Comparison of ENCODE assay signal across 24 cellular contexts in genomic region chr7:48643420-48644013, GRCh38.
DNase-seq lines count a peak whose midpoint lies in the region; TF ChIP-seq lines count a peak whose summit lies in the region.
"Had no signal": no experiment of that assay in that cellular context is flagged by ENCODE, and none has a peak within 500 bp of the region (broad histone marks: within the 10 kb centered on the region; RNA-seq: fewer than 3 reads in every experiment).

No MANE protein-coding gene starts in this region.

- no TSS peak for BruUV-seq in Caco-2 (replicated peaks; lab: Mats Ljungman, UMichigan)

- H3K4me3 Mint-ChIP-seq in Caco-2 (ENCODE audit: unreplicated experiment): no peak overlapping the region
- H3K4me3 Mint-ChIP-seq: activated naive CD8-positive, alpha-beta T cell treated with anti-CD3 and anti-CD28 coated beads, Interleukin-2, amount 50 U/mL, for 24 hours; effector memory CD8-positive, alpha-beta T cell; memory B cell; naive thymus-derived CD4-positive, alpha-beta T cell; T-helper 2 cell treated with Interferon-gamma antibody and Interleukin-4, amounts not matched to agents 5 μg/mL and 100 μg/mL, for 36 hours had no signal

- H3K79me2 ChIP-seq in hepatocyte: no peaks in the 10 kb centered on the region

- H3K9me3 Mint-ChIP-seq in Caco-2 (ENCODE audit: unreplicated experiment): no peaks in the 10 kb centered on the region
- H3K9me3 Mint-ChIP-seq: memory B cell; naive thymus-derived CD4-positive, alpha-beta T cell; T-helper 2 cell treated with Interferon-gamma antibody and Interleukin-4, amounts not matched to agents 5 μg/mL and 100 μg/mL, for 36 hours had no signal

- H3K4me3 ChIP-seq in Caco-2 (ENCODE audit: low read depth, low read length): no peak overlapping the region
- H3K4me3 ChIP-seq in LNCaP clone FGC (ENCODE audit: low read depth, low read length): no peak overlapping the region
- no peak overlapping the region for H3K4me3 ChIP-seq in hepatocyte
- H3K4me3 ChIP-seq: colonic mucosa, esophagus squamous epithelium, gastroesophageal sphincter, SK-N-MC, spleen had no signal

- no peak overlapping the region for H3K27ac Mint-ChIP-seq in Caco-2 (ENCODE audit: unreplicated experiment)
- H3K27ac Mint-ChIP-seq: activated naive CD8-positive, alpha-beta T cell treated with anti-CD3 and anti-CD28 coated beads, Interleukin-2, amount 50 U/mL, for 24 hours; effector memory CD8-positive, alpha-beta T cell; memory B cell; naive thymus-derived CD4-positive, alpha-beta T cell; T-helper 2 cell treated with Interferon-gamma antibody and Interleukin-4, amounts not matched to agents 5 μg/mL and 100 μg/mL, for 36 hours had no signal

- no peaks in the 10 kb centered on the region for H3K27me3 ChIP-seq in Caco-2 (replicated peaks; ENCODE audit: control insufficient read depth, insufficient read depth, low read length)
- H3K27me3 ChIP-seq in hepatocyte: no peaks in the 10 kb centered on the region
- H3K27me3 ChIP-seq: brain microvascular endothelial cell, colonic mucosa, esophagus squamous epithelium, gastroesophageal sphincter, spleen had no signal

- no peaks in the 10 kb centered on the region for H3K36me3 Mint-ChIP-seq in Caco-2 (ENCODE audit: insufficient read depth, unreplicated experiment)
- H3K36me3 Mint-ChIP-seq: memory B cell; naive thymus-derived CD4-positive, alpha-beta T cell had no signal

- H3K9me2 ChIP-seq in hepatocyte (replicated peaks; ENCODE audit: insufficient read depth): no peaks in the 10 kb centered on the region

- H3K4me1 ChIP-seq in Caco-2 (peaks cover 7% of the 10 kb centered on the region; the same call in 1 of the 2 replicates), hepatocyte (ENCODE audit: insufficient read depth) (no peaks in the 10 kb centered on the region)
- H3K4me1 ChIP-seq: colonic mucosa, esophagus squamous epithelium, gastroesophageal sphincter, spleen had no signal

- no peaks in the 10 kb centered on the region for H3K9me3 ChIP-seq in Caco-2
- H3K9me3 ChIP-seq in hepatocyte (ENCODE audit: low read depth): no peaks in the 10 kb centered on the region
- H3K9me3 ChIP-seq: colonic mucosa, esophagus squamous epithelium, gastroesophageal sphincter, spleen had no signal

- H3K27ac ChIP-seq in hepatocyte: peak overlapping the region; percentile 18
- H3K27ac ChIP-seq: brain microvascular endothelial cell, colonic mucosa, esophagus squamous epithelium, gastroesophageal sphincter, SK-N-MC, spleen had no signal

- H3K4me2 ChIP-seq in hepatocyte: no peak overlapping the region

- no peak overlapping the region for H2AFZ ChIP-seq in hepatocyte

- no peaks in the 10 kb centered on the region for H4K20me1 ChIP-seq in hepatocyte (ENCODE audit: insufficient read depth, poor library complexity, severe bottlenecking)

- CTCF ChIA-PET in Caco-2 (lab: Charles Lee): interaction anchor here (0.5 kb wide), 1 partner anchor 19 kb away, joined by 7 read pairs; no protein-coding TSS in a partner anchor

- intact Hi-C loops in Caco-2 (cut with micrococcal nuclease; ENCODE audit: unreplicated experiment): no loop called here

- H3K36me3 ChIP-seq in Caco-2 (ENCODE audit: control insufficient read depth, insufficient read depth, low read length) (no peaks in the 10 kb centered on the region), hepatocyte (replicated peaks; ENCODE audit: insufficient read depth, low read depth) (no peaks in the 10 kb centered on the region)
- H3K36me3 ChIP-seq: brain microvascular endothelial cell, colonic mucosa, esophagus squamous epithelium, gastroesophageal sphincter had no signal

- H3K27me3 Mint-ChIP-seq in Caco-2 (ENCODE audit: insufficient read depth, unreplicated experiment): peaks cover 3% of the 10 kb centered on the region
- H3K27me3 Mint-ChIP-seq: activated naive CD8-positive, alpha-beta T cell treated with anti-CD3 and anti-CD28 coated beads, Interleukin-2, amount 50 U/mL, for 24 hours; effector memory CD8-positive, alpha-beta T cell; memory B cell; naive thymus-derived CD4-positive, alpha-beta T cell had no signal

- no peaks in the 10 kb centered on the region for H3K4me1 Mint-ChIP-seq in Caco-2 (ENCODE audit: low read depth, unreplicated experiment)
- H3K4me1 Mint-ChIP-seq: activated naive CD8-positive, alpha-beta T cell treated with anti-CD3 and anti-CD28 coated beads, Interleukin-2, amount 50 U/mL, for 24 hours; memory B cell; naive thymus-derived CD4-positive, alpha-beta T cell had no signal

- WGBS in hepatocyte (ENCODE audit: low lambda C conversion rate, missing lambda C conversion rate): 49% methylated on average over 2 of the region's 2 CpGs

- DNase-seq in Caco-2 (peak; percentile 43 to 48), LNCaP clone FGC (ENCODE audit: low read depth) (peak; percentile 4), NOMO-1 treated with DMSO at 0.1 percent for 48 hours (lab: John Stamatoyannopoulos, UW; ENCODE audit: unreplicated experiment) (peak; percentile 97), hepatocyte (ENCODE audit: low spot score) (peak; percentile 32), HCEC 1CT (no peak), pons (ENCODE audit: low spot score) (no peak), kidney glomerular epithelial cell (lab: John Stamatoyannopoulos, UW) (no peak)
- DNase-seq in stimulated activated CD4-positive, alpha-beta T cell treated with anti-CD3 and anti-CD28 coated beads, Interleukin-4, amount 100 ng/mL, for 24 hours: no peak
- DNase-seq: activated naive CD8-positive, alpha-beta T cell treated with anti-CD3 and anti-CD28 coated beads, Interleukin-2, amount 50 U/mL, for 24 hours; brain microvascular endothelial cell; colonic mucosa; effector memory CD8-positive, alpha-beta T cell; esophagus squamous epithelium; naive thymus-derived CD4-positive, alpha-beta T cell; NCI-H1436 treated with DMSO at 0.1 percent for 48 hours; NCI-H82; occipital lobe; spleen; stimulated activated CD4-positive, alpha-beta T cell treated with anti-CD3 and anti-CD28 coated beads, Interleukin-4, amount 100 ng/mL, for 1 hour; stimulated activated naive CD8-positive, alpha-beta T cell treated with anti-CD3 and anti-CD28 coated beads, Interleukin-15, Interleukin-2, amounts not matched to agents 100 U/mL and 50 U/mL, for 24 hours had no signal

- TF ChIP-seq CTCF in Caco-2 (IDR thresholded peaks at IDR 0.05; ENCODE audit: insufficient read depth in 1 of 2, low read depth in 1 of 2, low read length in 1 of 2, severe bottlenecking in 1 of 2, unreplicated experiment in 1 of 2): no peak
- TF ChIP-seq CTCF in LNCaP clone FGC (IDR thresholded peaks at IDR 0.05; ENCODE audit: control insufficient read depth, extremely low read depth, insufficient read depth): no peak
- no peak for TF ChIP-seq CTCF in hepatocyte (IDR thresholded peaks at IDR 0.05; ENCODE audit: poor library complexity)

- POLR2A ChIA-PET in Caco-2 (lab: Charles Lee): no interaction called here

Comparison
In these comparisons a context has a peak if more than half of its experiments do, and no peak if none do; other contexts are left out.
1. DNase-seq: peak in Caco-2 (2 of 2), LNCaP clone FGC (single experiment), NOMO-1 treated with DMSO at 0.1 percent for 48 hours (single experiment) and hepatocyte (single experiment); none in stimulated activated CD4-positive, alpha-beta T cell treated with anti-CD3 and anti-CD28 coated beads, Interleukin-4, amount 100 ng/mL, for 24 hours (single experiment), HCEC 1CT (single experiment), pons (single experiment) and kidney glomerular epithelial cell (single experiment).